In genomic region chr22:20783844-20784723, GRCh38 we compare ENCODE assay signal across 8 cellular contexts. TPM values are rescaled to one million over a fixed set of nuclear protein-coding genes. Genes with fewer than 3 reads are reported as not detected.
A peak's percentile ranks its signal among the peaks of the same experiment; 100 is the strongest.
DNase-seq lines count a peak whose midpoint lies in the region; ATAC-seq and TF ChIP-seq lines count a peak whose summit lies in the region.

No MANE protein-coding gene starts in this region.

- H4K20me1 ChIP-seq in BLaER1: peaks cover 42% of the 10 kb centered on the region
- peaks cover 7% of the 10 kb centered on the region for H4K20me1 ChIP-seq in osteoblast (ENCODE audit: insufficient read depth, low read length)

- H3K79me2 ChIP-seq in osteoblast (ENCODE audit: insufficient read depth, low read length): no peaks in the 10 kb centered on the region

- peak; percentile 83 for TF ChIP-seq CTCF in osteoblast (IDR thresholded peaks at IDR 0.05; ENCODE audit: extremely low read depth, low read depth, low read length)

- no peaks in the 10 kb centered on the region for H3K9me3 Mint-ChIP-seq in activated CD4-positive, alpha-beta memory T cell treated with anti-CD3 and anti-CD28 coated beads, Interleukin-2, amount 10 ng/mL, durations not matched to agents 7 days and 5 days

- peak overlapping the region; percentile 68; the same call in 1 of the 2 replicates for H3K27ac ChIP-seq in BLaER1
- peak overlapping the region; percentile 92 for H3K27ac ChIP-seq in osteoblast (ENCODE audit: low read depth, low read length)

- DNase-seq in NCI-H526 (lab: John Stamatoyannopoulos, UW): peak; percentile 5 to 39
- DNase-seq in activated CD4-positive, alpha-beta memory T cell treated with anti-CD3 and anti-CD28 coated beads, Interleukin-2, amount 10 ng/mL, durations not matched to agents 7 days and 5 days: peak; percentile 47
- DNase-seq in fibroblast of peridontal ligament (ENCODE audit: extremely low read depth): peak; percentile 73
- DNase-seq in osteoblast (ENCODE audit: insufficient read length, low spot score, missing footprints): peak; percentile 90

- H3K27me3 Mint-ChIP-seq in activated CD4-positive, alpha-beta memory T cell treated with anti-CD3 and anti-CD28 coated beads, Interleukin-2, amount 10 ng/mL, durations not matched to agents 7 days and 5 days: no peaks in the 10 kb centered on the region

- H2AFZ ChIP-seq in osteoblast (ENCODE audit: low read length): no peak overlapping the region

- ATAC-seq in GM18861 (IDR thresholded peaks at IDR 0.05; ENCODE audit: unreplicated experiment): peak; percentile 40
- no peak for ATAC-seq in HG03520 (IDR thresholded peaks at IDR 0.05; ENCODE audit: unreplicated experiment)
- ATAC-seq in HG02678 (IDR thresholded peaks at IDR 0.05; ENCODE audit: unreplicated experiment): no peak

- no peaks in the 10 kb centered on the region for H3K9me3 ChIP-seq in BLaER1
- no peaks in the 10 kb centered on the region for H3K9me3 ChIP-seq in osteoblast (ENCODE audit: low read depth, low read length)

- H3K4me3 ChIP-seq in BLaER1 (no peak overlapping the region), osteoblast (ENCODE audit: insufficient read depth, low read length) (peak overlapping the region; percentile 0)

- no peak overlapping the region for H3K27ac Mint-ChIP-seq in activated CD4-positive, alpha-beta memory T cell treated with anti-CD3 and anti-CD28 coated beads, Interleukin-2, amount 10 ng/mL, durations not matched to agents 7 days and 5 days

- peaks cover 52% of the 10 kb centered on the region for H3K36me3 ChIP-seq in BLaER1
- peaks cover 15% of the 10 kb centered on the region for H3K36me3 ChIP-seq in osteoblast (ENCODE audit: insufficient read depth, low read length)

- peak overlapping the region; percentile 67 for H3K4me2 ChIP-seq in BLaER1
- H3K4me2 ChIP-seq in osteoblast (ENCODE audit: insufficient read depth, low read length): peak overlapping the region; percentile 52

- peaks cover 11% of the 10 kb centered on the region for H3K4me1 Mint-ChIP-seq in activated CD4-positive, alpha-beta memory T cell treated with anti-CD3 and anti-CD28 coated beads, Interleukin-2, amount 10 ng/mL, durations not matched to agents 7 days and 5 days

- POLR2A ChIA-PET in activated CD4-positive, alpha-beta memory T cell treated with anti-CD3 and anti-CD28 coated beads, Interleukin-2, amount 10 ng/mL, durations not matched to agents 7 days and 5 days (lab: Charles Lee): interaction anchor here (1.6 kb wide), 1 partner anchor 10 kb away, joined by 5 read pairs; the partner anchor contains the start of gene SERPIND1

- H3K27me3 ChIP-seq in BLaER1: no peaks in the 10 kb centered on the region
- no peaks in the 10 kb centered on the region for H3K27me3 ChIP-seq in osteoblast (ENCODE audit: insufficient read depth, low read length)

- CTCF ChIA-PET in activated CD4-positive, alpha-beta memory T cell treated with anti-CD3 and anti-CD28 coated beads, Interleukin-2, amount 10 ng/mL, durations not matched to agents 7 days and 5 days (lab: Charles Lee): interaction anchor here (0.5 to 2.1 kb wide), 15 partner anchors 8 to 263 kb away, joined by 3 to 10 read pairs (median 4); partner anchors contain the start of gene SERPIND1

- no peak overlapping the region for H3K4me3 Mint-ChIP-seq in activated CD4-positive, alpha-beta memory T cell treated with anti-CD3 and anti-CD28 coated beads, Interleukin-2, amount 10 ng/mL, durations not matched to agents 7 days and 5 days

- peaks cover 85% of the 10 kb centered on the region for H3K4me1 ChIP-seq in BLaER1
- H3K4me1 ChIP-seq in osteoblast (ENCODE audit: insufficient read depth, low read length): peaks cover 45% of the 10 kb centered on the region

- peaks cover 20% of the 10 kb centered on the region for H3K36me3 Mint-ChIP-seq in activated CD4-positive, alpha-beta memory T cell treated with anti-CD3 and anti-CD28 coated beads, Interleukin-2, amount 10 ng/mL, durations not matched to agents 7 days and 5 days (ENCODE audit: low read depth)

- no peak overlapping the region; the same call in 1 of the 2 replicates for H3K9ac ChIP-seq in BLaER1

RNA-seq across cellular contexts. Expression of gene SERPIND1, which starts 10.2 kb away (rescaled TPM):
- not detected for total RNA-seq in activated CD4-positive, alpha-beta memory T cell treated with anti-CD3 and anti-CD28 coated beads, Interleukin-2, amount 10 ng/mL, durations not matched to agents 7 days and 5 days
- not detected in 2 replicates for total RNA-seq in osteoblast

Comparison
In these comparisons a context has a peak if more than half of its experiments do, and no peak if none do; other contexts are left out.
1. DNase-seq: peak in every context shown above with its lines; median percentile 90 in osteoblast; 73 in fibroblast of peridontal ligament; 47 in activated CD4-positive, alpha-beta memory T cell treated with anti-CD3 and anti-CD28 coated beads, Interleukin-2, amount 10 ng/mL, durations not matched to agents 7 days and 5 days; 22 in NCI-H526.